ENCODE assay signal across 24 cellular contexts in genomic region chr2:4353668-4354067, GRCh38.
"Had no signal": no experiment of that assay in that cellular context is flagged by ENCODE, and none has a peak within 500 bp of the region (broad histone marks: within the 10 kb centered on the region; RNA-seq: fewer than 3 reads in every experiment).

No MANE protein-coding gene starts in this region.

- H3K9me3 ChIP-seq: colonic mucosa, esophagus muscularis mucosa, gastroesophageal sphincter, heart right ventricle, left lung, lower lobe of right lung had no signal

- DNase-seq: colonic mucosa; cortex of kidney; effector CD8-positive, alpha-beta T cell; effector memory CD8-positive, alpha-beta T cell; endodermal cell; foreskin keratinocyte; glutamatergic neuron; head of caudate nucleus; heart right ventricle; hippocampal formation; left cardiac atrium; left lung; left ventricle myocardium superior; lower lobe of right lung; mesenchymal stem cell; naive thymus-derived CD4-positive, alpha-beta T cell had no signal

- H3K4me3 ChIP-seq: colonic mucosa, esophagus muscularis mucosa, gastroesophageal sphincter, heart right ventricle, left lung, lower lobe of right lung had no signal

- H3K4me1 Mint-ChIP-seq: endodermal cell; naive thymus-derived CD4-positive, alpha-beta T cell had no signal

- H3K27me3 ChIP-seq: colonic mucosa, esophagus muscularis mucosa, foreskin keratinocyte, gastroesophageal sphincter, heart right ventricle, left lung had no signal

- H3K4me3 Mint-ChIP-seq: dendritic cell treated with granulocyte-macrophage colony-stimulating factor and Interleukin-4, amounts not matched to agents 40 ng/mL and 50 ng/mL, for 4 days; effector memory CD8-positive, alpha-beta T cell; endodermal cell; mesothelial cell of epicardium; naive thymus-derived CD4-positive, alpha-beta T cell had no signal

- FAIRE-seq: endometrium, frontal cortex, islet of Langerhans, keratinocyte had no signal

- H3K36me3 Mint-ChIP-seq: mesothelial cell of epicardium; naive thymus-derived CD4-positive, alpha-beta T cell had no signal

- H3K27me3 Mint-ChIP-seq: dendritic cell treated with granulocyte-macrophage colony-stimulating factor and Interleukin-4, amounts not matched to agents 40 ng/mL and 50 ng/mL, for 4 days; effector memory CD8-positive, alpha-beta T cell; naive thymus-derived CD4-positive, alpha-beta T cell had no signal

- H3K27ac Mint-ChIP-seq: dendritic cell treated with granulocyte-macrophage colony-stimulating factor and Interleukin-4, amounts not matched to agents 40 ng/mL and 50 ng/mL, for 4 days; effector memory CD8-positive, alpha-beta T cell; endodermal cell; mesothelial cell of epicardium; naive thymus-derived CD4-positive, alpha-beta T cell had no signal

- H3K9me3 Mint-ChIP-seq: dendritic cell treated with granulocyte-macrophage colony-stimulating factor and Interleukin-4, amounts not matched to agents 40 ng/mL and 50 ng/mL, for 4 days; endodermal cell had no signal

- H3K4me1 ChIP-seq: colonic mucosa, esophagus muscularis mucosa, foreskin keratinocyte, gastroesophageal sphincter, heart right ventricle, left lung, lower lobe of right lung had no signal

- H3K27ac ChIP-seq: colonic mucosa, esophagus muscularis mucosa, foreskin keratinocyte, gastroesophageal sphincter, heart right ventricle, left lung, lower lobe of right lung had no signal

- ATAC-seq: effector memory CD8-positive, alpha-beta T cell; foreskin keratinocyte; gastroesophageal sphincter; heart right ventricle; left cardiac atrium; left lung; left ventricle myocardium superior; lower lobe of right lung; naive thymus-derived CD4-positive, alpha-beta T cell had no signal

- H3K36me3 ChIP-seq: colonic mucosa, esophagus muscularis mucosa, gastroesophageal sphincter, heart right ventricle, left lung, lower lobe of right lung had no signal
